Comparison of ENCODE assay signal across 10 cellular contexts in genomic region chr17:41549596-41550039, GRCh38. TPM values are rescaled to one million over a fixed set of nuclear protein-coding genes. Genes with fewer than 3 reads are reported as not detected.
DNase-seq lines count a peak whose midpoint lies in the region; ATAC-seq and TF ChIP-seq lines count a peak whose summit lies in the region.
"Had no signal": no experiment of that assay in that cellular context is flagged by ENCODE, and none has a peak within 500 bp of the region (broad histone marks: within the 10 kb centered on the region; RNA-seq: fewer than 3 reads in every experiment).

No MANE protein-coding gene starts in this region.

- POLR2A ChIA-PET in CD4-positive, alpha-beta T cell (lab: Charles Lee) = interaction anchor here (0.9 to 2.0 kb wide), 9 partner anchors 9 to 731 kb away, joined by 3 to 16 read pairs (median 5); partner anchors contain the start of gene EIF1
- POLR2A ChIA-PET in Panc1 (lab: Charles Lee) = interaction anchor here (0.6 to 2.4 kb wide), 4 partner anchors 23 to 139 kb away, joined by 3 to 12 read pairs (median 4); partner anchors contain the start of gene EIF1

- H2AK5ac ChIP-seq in neuronal stem cell (ENCODE audit: low read depth, low read length) = no peak overlapping the region

- no peak overlapping the region for H3K27ac ChIP-seq in CD4-positive, alpha-beta T cell (ENCODE audit: low read depth, low read length)
- H3K27ac ChIP-seq in Panc1 (ENCODE audit: low read length) (peak overlapping the region; percentile 91), neuronal stem cell (replicated peaks; ENCODE audit: low read length) (no peak overlapping the region)
- H3K27ac ChIP-seq: psoas muscle had no signal

- peaks cover 9% of the 10 kb centered on the region for H3K4me1 Mint-ChIP-seq in CD4-positive, alpha-beta T cell (ENCODE audit: low read depth)

- no peak overlapping the region for H3K4ac ChIP-seq in neuronal stem cell (ENCODE audit: low read length)

- H2BK5ac ChIP-seq in neuronal stem cell (ENCODE audit: low read length) = no peak overlapping the region

- H3K23ac ChIP-seq in neuronal stem cell (ENCODE audit: low read depth, low read length, poor library complexity) = no peak overlapping the region

- H3K4me3 ChIP-seq in Panc1 (ENCODE audit: low read depth in 2 of 2, low read length in 2 of 2) = no peak overlapping the region
- H3K4me3 ChIP-seq in neuronal stem cell (ENCODE audit: low read length in 2 of 2) = no peak overlapping the region

- no peak overlapping the region for H2BK120ac ChIP-seq in neuronal stem cell (ENCODE audit: low read depth, low read length)

- no peaks in the 10 kb centered on the region for H3K36me3 ChIP-seq in Panc1 (ENCODE audit: control insufficient read depth, insufficient read depth, low read length)
- H3K36me3 ChIP-seq in neuronal stem cell (replicated peaks in 1 of 2; ENCODE audit: control insufficient read depth in 2 of 2, insufficient read depth in 2 of 2, low read length in 2 of 2) = no peaks in the 10 kb centered on the region

- H3K18ac ChIP-seq in neuronal stem cell (ENCODE audit: low read length) = no peak overlapping the region

- H2BK15ac ChIP-seq in neuronal stem cell (ENCODE audit: low read length) = no peak overlapping the region

- intact Hi-C loops in CD4-positive, alpha-beta T cell (cut with DNase I, micrococcal nuclease) = loop anchor here (1.0 to 10.0 kb wide), 12 partner anchors 99 to 747 kb away; partner anchors contain the start of gene KRTAP4-12 (in 1 of the 2)
- intact Hi-C loops in Panc1 (cut with micrococcal nuclease; ENCODE audit: unreplicated experiment) = loop anchor here (1.0 to 5.0 kb wide), 4 partner anchors 99 to 692 kb away; no protein-coding TSS in a partner anchor

- H2AFZ ChIP-seq in neuronal stem cell (ENCODE audit: low read length) = peak overlapping the region; percentile 86

- TF ChIP-seq CTCF in CD4-positive, alpha-beta T cell (IDR thresholded peaks at IDR 0.05) = peak; percentile 2
- TF ChIP-seq CTCF in Panc1 (IDR thresholded peaks at IDR 0.05) = no peak

- no peaks in the 10 kb centered on the region for H3K27me3 ChIP-seq in CD4-positive, alpha-beta T cell (ENCODE audit: control insufficient read depth, insufficient read depth, low read length)
- H3K27me3 ChIP-seq in Panc1 (ENCODE audit: control insufficient read depth, insufficient read depth, low read length) (no peaks in the 10 kb centered on the region), neuronal stem cell (ENCODE audit: control insufficient read depth in 3 of 3, insufficient read depth in 3 of 3, low read depth in 1 of 3, low read length in 3 of 3) (peaks cover 0 to 3% (median 0%) of the 10 kb centered on the region in 3 experiments)

- H4K91ac ChIP-seq in neuronal stem cell (ENCODE audit: low read depth, low read length, poor library complexity) = peak overlapping the region; percentile 45

- no peak overlapping the region for H3K4me2 ChIP-seq in neuronal stem cell (ENCODE audit: insufficient read depth, low read length, poor library complexity, severe bottlenecking)

- DNase-seq in CD4-positive, alpha-beta T cell = no peak
- no peak for DNase-seq in Panc1 (ENCODE audit: low read depth, low spot score)
- DNase-seq in erythroblast (lab: John Stamatoyannopoulos, UW) = peak; percentile 73 to 78
- no peak for DNase-seq in neuronal stem cell (ENCODE audit: low spot score)
- DNase-seq in NCI-H1436 (lab: John Stamatoyannopoulos, UW) = no peak
- no peak for DNase-seq in NCI-H2171 treated with DMSO at 0.1 percent for 48 hours (lab: John Stamatoyannopoulos, UW)
- no peak for DNase-seq in kidney glomerular epithelial cell (lab: John Stamatoyannopoulos, UW)

- no peak overlapping the region for H3K14ac ChIP-seq in neuronal stem cell (ENCODE audit: low read length)

- H3K9me3 Mint-ChIP-seq in CD4-positive, alpha-beta T cell = no peaks in the 10 kb centered on the region

- no peak overlapping the region for H3K4me3 Mint-ChIP-seq in CD4-positive, alpha-beta T cell

- H4K8ac ChIP-seq in neuronal stem cell (ENCODE audit: low read depth, low read length) = no peak overlapping the region

- no peaks in the 10 kb centered on the region for H3K36me3 Mint-ChIP-seq in CD4-positive, alpha-beta T cell (ENCODE audit: low read depth)

- peaks cover 36% of the 10 kb centered on the region for H3K4me1 ChIP-seq in Panc1 (ENCODE audit: control insufficient read depth, insufficient read depth, low read length)
- H3K4me1 ChIP-seq in neuronal stem cell (ENCODE audit: control insufficient read depth in 2 of 2, insufficient read depth in 1 of 2, low read depth in 1 of 2, low read length in 2 of 2) = peaks cover 2 to 15% of the 10 kb centered on the region in 2 donors

- BruUV-seq in Panc1 (replicated peaks; lab: Mats Ljungman, UMichigan) = no TSS peak

- no peak overlapping the region for H3K9ac ChIP-seq in neuronal stem cell (ENCODE audit: low read depth, low read length, poor library complexity)

- CTCF ChIA-PET in CD4-positive, alpha-beta T cell (lab: Charles Lee) = interaction anchor here (0.7 to 2.7 kb wide), 28 partner anchors 9 to 714 kb away, joined by 3 to 27 read pairs (median 4); partner anchors contain the start of genes EIF1 and KRT19
- CTCF ChIA-PET in Panc1 (lab: Charles Lee) = interaction anchor here (0.6 to 3.9 kb wide), 35 partner anchors 9 to 724 kb away, joined by 3 to 106 read pairs (median 8); partner anchors contain the start of genes EIF1, KRT15 and KRT19

- in situ Hi-C loops in Panc1 (cut with HindIII; ENCODE audit: low pct_unique_long_range_greater_than_20kb, low sequenced_read_pairs) = loop anchor here (25.0 kb wide), 1 partner anchor 88 kb away; no protein-coding TSS in a partner anchor

- peak overlapping the region; percentile 65 for H3K27ac Mint-ChIP-seq in CD4-positive, alpha-beta T cell

- no peaks in the 10 kb centered on the region for H3K9me3 ChIP-seq in CD4-positive, alpha-beta T cell (ENCODE audit: control insufficient read depth, low read length)
- peaks cover 4% of the 10 kb centered on the region; the same call in 1 of the 2 replicates for H3K9me3 ChIP-seq in Panc1 (ENCODE audit: control insufficient read depth, insufficient read depth, low read depth, low read length)
- no peaks in the 10 kb centered on the region for H3K9me3 ChIP-seq in neuronal stem cell (replicated peaks in 1 of 2; ENCODE audit: control insufficient read depth in 2 of 2, insufficient read depth in 1 of 2, low read depth in 1 of 2, low read length in 2 of 2)
- H3K9me3 ChIP-seq: psoas muscle had no signal

- ATAC-seq in CD4-positive, alpha-beta T cell (ENCODE audit: poor library complexity) = no peak
- no peak for ATAC-seq in Panc1
- no peak for ATAC-seq in GM18519 (IDR thresholded peaks at IDR 0.05; ENCODE audit: low FRiP score, unreplicated experiment)

- no peaks in the 10 kb centered on the region for H3K79me1 ChIP-seq in neuronal stem cell (ENCODE audit: low read depth, low read length)

- TF ChIP-seq POLR2A in erythroblast (IDR thresholded peaks at IDR 0.05; ENCODE audit: low read length) = no peak

- no peak overlapping the region for H2BK12ac ChIP-seq in neuronal stem cell (ENCODE audit: low read length)

- H3K27me3 Mint-ChIP-seq in CD4-positive, alpha-beta T cell = peaks cover 15% of the 10 kb centered on the region

- no CpG with 5 or more reads among the region's 8 CpGs for WGBS in neuronal stem cell (ENCODE audit: extremely low coverage in 2 of 2, insufficient read length in 2 of 2, insufficient replicate concordance in 1 of 2), 2 donors

RNA-seq across cellular contexts. Expression of gene KRT19, which starts 21.5 kb away (rescaled TPM):
- total RNA-seq in CD4-positive, alpha-beta T cell = not detected
- total RNA-seq in Panc1 (2021; ENCODE audit: unreplicated experiment) = 2,383 TPM
- polyA plus RNA-seq in Panc1 (2012; ENCODE audit: insufficient read length) = 2,812 TPM
- polyA plus RNA-seq in neuronal stem cell (2013, experiment 1 of 2) = 106 TPM
- polyA plus RNA-seq in neuronal stem cell (2013, experiment 2 of 2) = 103 TPM

RNA-seq across cellular contexts. Expression of gene KRT9, which starts 22.2 kb away (rescaled TPM):
- total RNA-seq in CD4-positive, alpha-beta T cell = not detected
- total RNA-seq in Panc1 (2021; ENCODE audit: unreplicated experiment) = not detected
- polyA plus RNA-seq in Panc1 (2012; ENCODE audit: insufficient read length) = not detected
- not detected for polyA plus RNA-seq in neuronal stem cell (2013, experiment 1 of 2)
- not detected for polyA plus RNA-seq in neuronal stem cell (2013, experiment 2 of 2)
- total RNA-seq: psoas muscle had no signal
- polyA plus RNA-seq: adipose tissue had no signal

RNA-seq across cellular contexts. Expression of gene KRT15, which starts 30.9 kb away (rescaled TPM):
- not detected for total RNA-seq in CD4-positive, alpha-beta T cell
- 70.4 TPM for total RNA-seq in Panc1 (2021; ENCODE audit: unreplicated experiment)
- polyA plus RNA-seq in Panc1 (2012; ENCODE audit: insufficient read length) = 88.0 TPM
- 0.01 TPM for polyA plus RNA-seq in neuronal stem cell (2013, experiment 1 of 2)
- 0.01 TPM for polyA plus RNA-seq in neuronal stem cell (2013, experiment 2 of 2)

RNA-seq across cellular contexts. Expression of gene KRT14, which starts 37.1 kb away (rescaled TPM):
- not detected for total RNA-seq in CD4-positive, alpha-beta T cell
- not detected for total RNA-seq in Panc1 (2021; ENCODE audit: unreplicated experiment)
- 0.78 TPM for polyA plus RNA-seq in Panc1 (2012; ENCODE audit: insufficient read length)
- not detected for polyA plus RNA-seq in neuronal stem cell (2013, experiment 1 of 2)
- not detected for polyA plus RNA-seq in neuronal stem cell (2013, experiment 2 of 2)

RNA-seq across cellular contexts. Expression of gene KRT13, which starts 44.2 kb away (rescaled TPM):
- not detected for total RNA-seq in CD4-positive, alpha-beta T cell
- 0.36 TPM for total RNA-seq in Panc1 (2021; ENCODE audit: unreplicated experiment)
- polyA plus RNA-seq in Panc1 (2012; ENCODE audit: insufficient read length) = 3.3 TPM
- 0.01 TPM for polyA plus RNA-seq in neuronal stem cell (2013, experiment 1 of 2)
- polyA plus RNA-seq in neuronal stem cell (2013, experiment 2 of 2) = not detected

Comparison
In these comparisons a context has a peak if more than half of its experiments do, and no peak if none do; other contexts are left out.
1. DNase-seq: peak in erythroblast (2 of 2); none in CD4-positive, alpha-beta T cell (0 of 10), Panc1 (single experiment), neuronal stem cell (single experiment), NCI-H1436 (single experiment), NCI-H2171 treated with DMSO at 0.1 percent for 48 hours (single experiment) and kidney glomerular epithelial cell (single experiment).
2. RNA of gene KRT19, which starts 21.5 kb away (total RNA-seq): 2,383 TPM in Panc1 (single experiment); not detected in CD4-positive, alpha-beta T cell; every median in the first group is over 1,000 times any median in the second.
3. RNA of gene KRT15, which starts 30.9 kb away (total RNA-seq): 70.4 TPM in Panc1 (single experiment); not detected in CD4-positive, alpha-beta T cell; every median in the first group is over 10 times any median in the second.